ENCODE assay signal across 1 cellular context in genomic region chr2:68487773-68488355, GRCh38.
TF ChIP-seq lines count a peak whose summit lies in the region.

No MANE protein-coding gene starts in this region.

TF ChIP-seq in GM12878, 131 proteins besides CTCF, POLR2A, EP300 and RAD21 (continued from another document):
- TF ChIP-seq ZBTB11 (CRISPR knock-in tag; IDR thresholded peaks at IDR 0.05) (no peak), SMC3 (IDR thresholded peaks at IDR 0.05; ENCODE audit: borderline replicate concordance, low read length) (peak; percentile 30; the same call in 1 of the 2 replicates), ZNF274 (IDR thresholded peaks at IDR 0.05; ENCODE audit: insufficient read depth, insufficient read length) (no peak), CBX3 (IDR thresholded peaks at IDR 0.05; ENCODE audit: borderline replicate concordance, low read depth) (no peak)
